ENCODE assay signal across 8 cellular contexts in genomic region chr16:278863-279366, GRCh38. TPM values are rescaled to one million over a fixed set of nuclear protein-coding genes. Genes with fewer than 3 reads are reported as not detected.
DNase-seq lines count a peak whose midpoint lies in the region; ATAC-seq, FAIRE-seq and TF ChIP-seq lines count a peak whose summit lies in the region.

No MANE protein-coding gene starts in this region.

- no peaks in the 10 kb centered on the region for H3K36me3 Mint-ChIP-seq in chondrocyte (ENCODE audit: low read depth)

- H3K4me1 Mint-ChIP-seq in chondrocyte (ENCODE audit: low read depth): peaks cover 5% of the 10 kb centered on the region

- H3K27me3 Mint-ChIP-seq in chondrocyte (ENCODE audit: low read depth): no peaks in the 10 kb centered on the region

- H3K4me3 ChIP-seq in fibroblast of pulmonary artery (replicated peaks; ENCODE audit: low read depth, low read length) (no peak overlapping the region), H7 (ENCODE audit: insufficient read depth, low read depth, low read length) (no peak overlapping the region)

- peaks cover 52% of the 10 kb centered on the region for H3K27me3 ChIP-seq in H7 (ENCODE audit: control insufficient read depth, insufficient read depth, low read length)

- peak; percentile 48 for DNase-seq in DMS 273 treated with DMSO at 0.1 percent for 48 hours (lab: John Stamatoyannopoulos, UW)
- DNase-seq in HTR-8/SVneo (ENCODE audit: insufficient read length, low spot score): peak; percentile 41
- DNase-seq in SW480 (ENCODE audit: low spot score): peak; percentile 85
- peak; percentile 55 for DNase-seq in fibroblast of pulmonary artery (ENCODE audit: low read depth)
- no peak for DNase-seq in H7
- DNase-seq in chondrocyte (ENCODE audit: low spot score): no peak
- no peak for DNase-seq in KG1 (lab: John Stamatoyannopoulos, UW)

- no peak overlapping the region for H3K4me3 Mint-ChIP-seq in chondrocyte (ENCODE audit: unreplicated experiment)

- no peaks in the 10 kb centered on the region for H3K36me3 ChIP-seq in H7 (replicated peaks; ENCODE audit: control insufficient read depth, insufficient read depth, low read length)

- no peak overlapping the region for H3K27ac Mint-ChIP-seq in chondrocyte (ENCODE audit: unreplicated experiment)

- FAIRE-seq in HTR-8/SVneo (lab: Jason Lieb, UNC): peak; percentile 36

- no peaks in the 10 kb centered on the region for H3K9me3 Mint-ChIP-seq in chondrocyte (ENCODE audit: low read depth)

- ATAC-seq in HG02852 (IDR thresholded peaks at IDR 0.05; ENCODE audit: unreplicated experiment): no peak

- TF ChIP-seq CTCF in fibroblast of pulmonary artery (IDR thresholded peaks at IDR 0.05; ENCODE audit: low read length, missing control alignments) (no peak), chondrocyte (IDR thresholded peaks at IDR 0.05) (no peak)

RNA-seq across cellular contexts. Expression of gene ARHGDIG, which starts 1.5 kb away (rescaled TPM):
- total RNA-seq in H7 (2014; rRNA removed; shearing (Covaris generic)): 4.0 and 5.3 TPM in 2 replicates
- 0.82 to 4.0 TPM (median 3.7 TPM) in 3 replicates for total RNA-seq in chondrocyte

RNA-seq across cellular contexts. Expression of gene RGS11, which starts 3.2 kb away (rescaled TPM):
- total RNA-seq in H7 (2014; rRNA removed; shearing (Covaris generic)): 0.69 and 0.81 TPM in 2 replicates
- 20.3 to 23.2 TPM (median 21.0 TPM) in 3 replicates for total RNA-seq in chondrocyte

RNA-seq across cellular contexts. Expression of gene PDIA2, which starts 4.0 kb away (rescaled TPM):
- total RNA-seq in H7 (2014; rRNA removed; shearing (Covaris generic)): 0.15 and 2.1 TPM in 2 replicates
- total RNA-seq in chondrocyte: 0.89 to 1.6 TPM (median 1.5 TPM) in 3 replicates

RNA-seq across cellular contexts. Expression of gene FAM234A, which starts 44.3 kb away (rescaled TPM):
- total RNA-seq in H7 (2014; rRNA removed; shearing (Covaris generic)): 106 and 120 TPM in 2 replicates
- total RNA-seq in chondrocyte: 122 to 146 TPM (median 125 TPM) in 3 replicates

RNA-seq across cellular contexts. Expression of gene LUC7L, which starts 49.7 kb away (rescaled TPM):
- 56.6 and 92.9 TPM in 2 replicates for total RNA-seq in H7 (2014; rRNA removed; shearing (Covaris generic))
- total RNA-seq in chondrocyte: 64.6 to 79.4 TPM (median 64.9 TPM) in 3 replicates

Comparison
In these comparisons a context has a peak if more than half of its experiments do, and no peak if none do; other contexts are left out.
1. DNase-seq: peak in DMS 273 treated with DMSO at 0.1 percent for 48 hours (single experiment), HTR-8/SVneo (single experiment), SW480 (single experiment) and fibroblast of pulmonary artery (single experiment); none in H7 (single experiment), chondrocyte (single experiment) and KG1 (single experiment).
2. RNA of gene RGS11, which starts 3.2 kb away (total RNA-seq): 20.3 to 23.2 TPM in chondrocyte; 0.69 to 0.81 TPM in H7; every median in the first group is over 10 times any median in the second.